Comparison of ENCODE assay signal across 8 cellular contexts in the genomic region with DNA sequence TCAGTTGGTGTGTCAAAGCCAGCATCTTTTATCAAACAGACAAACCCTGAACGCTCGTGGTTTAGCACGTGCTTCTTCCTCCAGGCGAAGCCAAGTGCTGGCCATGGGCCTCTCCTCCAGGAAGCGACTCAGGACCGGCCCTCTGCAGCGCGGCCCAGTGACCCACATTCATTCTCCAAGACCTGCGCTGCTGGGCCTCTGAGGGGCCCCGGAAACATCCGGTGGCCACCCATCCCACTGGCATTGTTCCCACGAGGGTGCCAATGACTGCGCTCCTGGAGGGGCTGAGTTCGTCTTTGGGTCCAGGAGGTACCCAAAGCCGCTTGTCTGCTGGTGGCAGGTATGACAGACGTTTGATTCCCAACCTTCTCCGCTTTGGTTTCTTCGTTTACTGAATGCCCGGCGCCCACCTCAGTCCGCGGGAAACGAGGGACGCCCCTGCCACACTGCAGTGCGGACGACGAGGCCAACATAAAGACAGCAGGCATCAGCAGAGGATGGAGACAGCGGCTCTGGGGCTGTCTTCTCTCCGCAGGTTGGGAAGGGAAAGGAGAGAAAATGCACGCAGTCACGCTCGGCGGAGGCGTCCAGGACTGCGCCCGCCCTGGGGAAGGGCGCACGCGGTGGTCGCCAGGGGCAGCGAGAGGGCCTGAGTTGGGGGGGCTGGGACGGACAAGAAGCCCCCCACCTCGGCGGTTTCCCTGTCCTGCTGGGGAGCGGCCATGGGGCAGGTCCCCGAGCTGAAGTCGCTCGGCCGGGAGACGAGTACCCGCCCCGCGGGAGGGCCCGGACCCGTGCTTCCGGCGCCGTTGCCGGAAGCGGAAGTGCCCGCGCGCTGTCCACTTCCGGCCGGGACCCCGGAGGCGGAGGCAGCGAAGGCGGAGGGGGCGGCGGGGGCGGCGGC. TPM values are rescaled to one million over a fixed set of nuclear protein-coding genes. Genes with fewer than 3 reads are reported as not detected.
DNase-seq lines count a peak whose midpoint lies in the region; ATAC-seq and TF ChIP-seq lines count a peak whose summit lies in the region.

Gene EXOC3, plus strand, starts transcription at position 842 of the 904 bp plus-strand sequence. CDS start 3,030 bp downstream, outside the sequence.

- TF ChIP-seq POLR2A in gastroesophageal sphincter (IDR thresholded peaks at IDR 0.05): peak; percentile 79 to 81

- peaks cover 0 to 36% (median 15%) of the 10 kb centered on the region in 3 donors for H3K4me1 ChIP-seq in gastroesophageal sphincter

- peaks cover 6% of the 10 kb centered on the region for H3K27me3 ChIP-seq in gastroesophageal sphincter

- no peaks in the 10 kb centered on the region for H3K9me3 ChIP-seq in KOPT-K1 (ENCODE audit: insufficient read depth, low read length, poor library complexity, severe bottlenecking)
- no peaks in the 10 kb centered on the region for H3K9me3 ChIP-seq in gastroesophageal sphincter

- DNase-seq in EL (peak; percentile 77), SK-MEL-5 (ENCODE audit: low read depth, low spot score) (peak; percentile 76), occipital lobe (lab: John Stamatoyannopoulos, UW) (peak; percentile 45), superior temporal gyrus (ENCODE audit: extremely low spot score) (peak; percentile 71)
- DNase-seq in activated naive CD4-positive, alpha-beta T cell treated with Interleukin-2 at 50 U/mL for 16 hours: peak; percentile 80

- no peak for TF ChIP-seq EP300 in gastroesophageal sphincter (IDR thresholded peaks at IDR 0.05)

- TF ChIP-seq CTCF in gastroesophageal sphincter (IDR thresholded peaks at IDR 0.05): peak in 1 of 4 experiments; percentile 8

- in situ Hi-C loops in SK-MEL-5 (cut with HindIII; ENCODE audit: low pct_unique_long_range_greater_than_20kb, low sequenced_read_pairs): no loop called here

- H3K36me3 ChIP-seq in KOPT-K1 (ENCODE audit: insufficient read depth, low read length) (peaks cover 18% of the 10 kb centered on the region), gastroesophageal sphincter (peaks cover 0 to 21% of the 10 kb centered on the region in 2 donors)

- H3K27ac ChIP-seq in KOPT-K1 (ENCODE audit: low read depth, low read length, poor library complexity, severe bottlenecking) (peak within 1 kb of the TSS; percentile 91), gastroesophageal sphincter (peak within 1 kb of the TSS; percentile 49 to 89 (median 86))

- peak within 1 kb of the TSS; percentile 75 to 96 for H3K4me3 ChIP-seq in gastroesophageal sphincter

- WGBS in gastroesophageal sphincter (ENCODE audit: low coverage in 1 of 2), 2 donors: 14% methylated on average over 23 of the region's 73 CpGs; no CpG with 5 or more reads in 1 of the 2 donors

- ATAC-seq in GM21786 (IDR thresholded peaks at IDR 0.05; ENCODE audit: unreplicated experiment) (peak; percentile 82), gastroesophageal sphincter (peak; percentile 90)

RNA-seq across cellular contexts. Expression of gene EXOC3, which starts in this region (rescaled TPM):
- total RNA-seq in SK-MEL-5 (2014; rRNA removed; shearing (Covaris generic)): 49.2 and 50.2 TPM in 2 replicates
- 43.7 and 49.3 TPM in 2 replicates for polyA plus RNA-seq in SK-MEL-5 (2015; cell fraction: cytosol; rRNA removed)
- 83.3 and 108 TPM in 2 replicates for polyA plus RNA-seq in SK-MEL-5 (2015; cell fraction: nucleus; rRNA removed)
- total RNA-seq in gastroesophageal sphincter (10 to 100 TPM; 46.4 to 92.7 (median 60.3) TPM), occipital lobe (21.5 TPM)

Comparison
In these comparisons a context has a peak if more than half of its experiments do, and no peak if none do; other contexts are left out.
1. Peak in every context shown above with its lines: DNase-seq, ATAC-seq, H3K4me3 ChIP-seq and H3K27ac ChIP-seq.